ENCODE assay signal across 8 cellular contexts in the genomic region with DNA sequence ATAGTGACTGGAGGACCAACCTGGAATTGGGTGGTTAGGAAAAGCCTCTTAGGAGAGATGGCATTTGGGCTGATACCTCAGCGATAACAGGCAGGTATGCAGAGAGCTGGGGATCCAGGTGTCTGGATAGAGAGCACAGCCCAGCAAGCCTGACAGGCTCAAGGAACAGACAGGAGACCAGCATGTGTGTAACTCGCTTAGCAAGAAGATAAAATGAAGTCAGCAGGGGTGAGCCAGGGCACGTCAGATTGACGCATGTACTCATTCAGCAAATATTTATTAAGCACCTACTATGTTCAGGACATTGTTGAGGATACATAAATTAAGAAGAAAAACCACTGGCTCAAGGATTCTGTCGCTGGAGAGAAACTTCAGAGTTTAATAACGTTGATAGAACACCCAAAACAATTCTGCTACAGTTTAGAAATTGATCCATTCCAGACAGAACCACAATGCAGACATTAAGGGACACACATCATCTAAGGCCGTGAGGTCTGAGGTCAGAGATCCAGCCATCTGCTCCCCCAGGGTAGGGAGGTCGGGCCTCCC. TPM values are rescaled to one million over a fixed set of nuclear protein-coding genes. Genes with fewer than 3 reads are reported as not detected.
DNase-seq lines count a peak whose midpoint lies in the region; ATAC-seq, FAIRE-seq and TF ChIP-seq lines count a peak whose summit lies in the region.

No MANE protein-coding gene starts in this region.

- H3K23ac ChIP-seq in mesendoderm (ENCODE audit: low read length), result no peak overlapping the region

- peak overlapping the region; percentile 96 for H3K27ac Mint-ChIP-seq in MCF 10A (ENCODE audit: low read depth, unreplicated experiment)

- H3K9me3 Mint-ChIP-seq in MCF 10A (ENCODE audit: unreplicated experiment), result no peaks in the 10 kb centered on the region

- no peaks in the 10 kb centered on the region for H3K36me3 ChIP-seq in mesendoderm (ENCODE audit: control insufficient read depth, insufficient read depth, low read length)

- H3K4me3 ChIP-seq in AG04449 (ENCODE audit: low read depth, low read length) (peak overlapping the region; percentile 76), mesendoderm (ENCODE audit: low read length) (no peak overlapping the region)

- H2BK5ac ChIP-seq in mesendoderm (ENCODE audit: low read length), result no peak overlapping the region

- peaks cover 3% of the 10 kb centered on the region for H3K79me1 ChIP-seq in mesendoderm (ENCODE audit: low read length)

- WGBS in mesendoderm (ENCODE audit: extremely low coverage, insufficient coverage, low lambda C conversion rate), result no CpG with 5 or more reads among the region's 8 CpGs

- peak overlapping the region; percentile 52 for H3K27ac ChIP-seq in mesendoderm (ENCODE audit: low read depth, low read length)

- H3K4me1 Mint-ChIP-seq in MCF 10A (ENCODE audit: insufficient read depth, unreplicated experiment), result peaks cover 31% of the 10 kb centered on the region

- H3K4me2 ChIP-seq in mesendoderm (ENCODE audit: low read length), result peak overlapping the region; percentile 50

- no peaks in the 10 kb centered on the region for H3K27me3 ChIP-seq in mesendoderm (ENCODE audit: insufficient read depth, low read length, poor library complexity)

- no peak overlapping the region for H2AK5ac ChIP-seq in mesendoderm (ENCODE audit: low read length)

- no peak overlapping the region for H4K5ac ChIP-seq in mesendoderm (ENCODE audit: low read length)

- peak overlapping the region; percentile 79 for H3K9ac ChIP-seq in mesendoderm (ENCODE audit: low read length)

- H3K4me3 Mint-ChIP-seq in MCF 10A (ENCODE audit: unreplicated experiment), result peak overlapping the region; percentile 91

- BruUV-seq in MCF 10A (replicated peaks; lab: Mats Ljungman, UMichigan), result TSS peak; percentile 80

- H3K18ac ChIP-seq in mesendoderm (ENCODE audit: low read length), result no peak overlapping the region

- no peaks in the 10 kb centered on the region for H3K79me2 ChIP-seq in mesendoderm (ENCODE audit: control insufficient read depth, insufficient read depth, low read length)

- intact Hi-C loops in MCF 10A (cut with micrococcal nuclease) (loop anchor here (5.0 to 10.0 kb wide), 2 partner anchors 94 to 261 kb away; no protein-coding TSS in a partner anchor), posterior cingulate gyrus (cut with DNase I) (no loop called here)

- CTCF ChIA-PET in AG04449 (lab: Yijun Ruan, JAX) (no interaction called here), MCF 10A (lab: Yijun Ruan, JAX) (no interaction called here)

- peak; percentile 2 for ATAC-seq in HG03575 (IDR thresholded peaks at IDR 0.05; ENCODE audit: extremely low read depth, insufficient number of reproducible peaks, low FRiP score, unreplicated experiment)
- ATAC-seq in HG02763 (IDR thresholded peaks at IDR 0.05; ENCODE audit: unreplicated experiment), result no peak

- peaks cover 11% of the 10 kb centered on the region for H3K36me3 Mint-ChIP-seq in MCF 10A (ENCODE audit: insufficient read depth, unreplicated experiment)

- FAIRE-seq in frontal cortex (lab: Jason Lieb, UNC), result no peak

- no peak overlapping the region for H2BK15ac ChIP-seq in mesendoderm (replicated peaks; ENCODE audit: low read depth)

- H3K4me1 ChIP-seq in mesendoderm (ENCODE audit: control insufficient read depth, low read depth, low read length), result no peaks in the 10 kb centered on the region

- H3K4ac ChIP-seq in mesendoderm (ENCODE audit: low read depth, low read length), result peak overlapping the region; percentile 64

- H3K27me3 Mint-ChIP-seq in MCF 10A (ENCODE audit: insufficient read depth, unreplicated experiment), result no peaks in the 10 kb centered on the region

- POLR2A ChIA-PET in AG04449 (lab: Yijun Ruan, JAX) (no interaction called here), MCF 10A (lab: Yijun Ruan, JAX) (interaction anchor here (0.6 to 1.5 kb wide), 5 partner anchors 34 to 156 kb away, joined by 3 to 10 read pairs (median 4); no protein-coding TSS in a partner anchor)

- peak overlapping the region; percentile 89 for H4K8ac ChIP-seq in mesendoderm (ENCODE audit: low read depth, low read length)

- no peak for DNase-seq in AG04449 (ENCODE audit: low read depth, low spot score)
- no peak for DNase-seq in MCF 10A (ENCODE audit: unreplicated experiment)
- DNase-seq in mesendoderm, result peak; percentile 28
- no peak for DNase-seq in NAMALWA (ENCODE audit: low spot score)
- no peak for DNase-seq in posterior cingulate gyrus
- DNase-seq in frontal cortex (ENCODE audit: low spot score in 2 of 2), result no peak

- no peak overlapping the region for H2BK120ac ChIP-seq in mesendoderm (ENCODE audit: low read depth, low read length)

- TF ChIP-seq CTCF in AG04449 (IDR thresholded peaks at IDR 0.05; ENCODE audit: insufficient read depth, low read length, missing control alignments) (no peak), MCF 10A (IDR thresholded peaks at IDR 0.05; ENCODE audit: unreplicated experiment) (no peak)

- H3K56ac ChIP-seq in mesendoderm (ENCODE audit: low read length), result peak overlapping the region; percentile 83

RNA-seq across cellular contexts. Expression of gene DUSP22, which starts 1.1 kb away (rescaled TPM):
- total RNA-seq in MCF 10A (2022) (29.4 and 40.7 TPM in 2 replicates), frontal cortex (14.7 TPM)
- polyA plus RNA-seq in mesendoderm (2013, experiment 1 of 2), result 16.9 TPM
- polyA plus RNA-seq in mesendoderm (2013, experiment 2 of 2), result 17.6 TPM
